Comparison of ENCODE assay signal across 12 cellular contexts in genomic region chr18:48139427-48140347, GRCh38.
DNase-seq lines count a peak whose midpoint lies in the region; ATAC-seq and TF ChIP-seq lines count a peak whose summit lies in the region.
"Had no signal": no experiment of that assay in that cellular context is flagged by ENCODE, and none has a peak within 500 bp of the region (broad histone marks: within the 10 kb centered on the region; RNA-seq: fewer than 3 reads in every experiment).

No MANE protein-coding gene starts in this region.

- TF ChIP-seq CTCF in adrenal gland (IDR thresholded peaks at IDR 0.05), result no peak
- no peak for TF ChIP-seq CTCF in neural progenitor cell (IDR thresholded peaks at IDR 0.05)

- H3K9me3 Mint-ChIP-seq in neural progenitor cell, result no peaks in the 10 kb centered on the region
- H3K9me3 Mint-ChIP-seq: brain had no signal

- no peaks in the 10 kb centered on the region for H3K27me3 ChIP-seq in adrenal gland
- H3K27me3 ChIP-seq in mucosa of rectum (ENCODE audit: control insufficient read depth in 2 of 2, insufficient read depth in 2 of 2, low read length in 2 of 2), result peaks cover 0 to 8% of the 10 kb centered on the region in 2 donors
- H3K27me3 ChIP-seq in aorta (ENCODE audit: control insufficient read depth in 1 of 2, insufficient read depth in 2 of 2, low read length in 1 of 2), result no peaks in the 10 kb centered on the region
- H3K27me3 ChIP-seq in neural progenitor cell, result peaks cover 57% of the 10 kb centered on the region

- TF ChIP-seq POLR2A in adrenal gland (IDR thresholded peaks at IDR 0.05), result no peak

- intact Hi-C loops in adrenal gland (cut with DNase I) (loop anchor here in 1 of 2 donors (10.0 kb wide), 1 partner anchor 305 kb away; no protein-coding TSS in a partner anchor), aorta (cut with DNase I) (loop anchor here in 1 of 2 donors (10.0 kb wide), 1 partner anchor 305 kb away; no protein-coding TSS in a partner anchor)

- H3F3A ChIP-seq in neural progenitor cell (ENCODE audit: low read depth), result peaks cover 8% of the 10 kb centered on the region

- H3K79me2 ChIP-seq in neural progenitor cell (ENCODE audit: low read depth), result no peaks in the 10 kb centered on the region

- H2AFZ ChIP-seq in neural progenitor cell (replicated peaks), result no peak overlapping the region

- H3K27me3 Mint-ChIP-seq in neural progenitor cell (ENCODE audit: insufficient read depth, low read depth), result peaks cover 48% of the 10 kb centered on the region

- H3K4me3 Mint-ChIP-seq in neural progenitor cell, result no peak overlapping the region
- H3K4me3 Mint-ChIP-seq: activated CD8-positive, alpha-beta memory T cell treated with anti-CD3 and anti-CD28 coated beads, Interleukin-2, amount 10 ng/mL, durations not matched to agents 7 days and 5 days had no signal

- H3K9me3 ChIP-seq in adrenal gland (replicated peaks in 1 of 3), result no peaks in the 10 kb centered on the region
- no peaks in the 10 kb centered on the region for H3K9me3 ChIP-seq in mucosa of rectum (ENCODE audit: control insufficient read depth in 2 of 2, low read length in 2 of 2)
- no peaks in the 10 kb centered on the region for H3K9me3 ChIP-seq in aorta (ENCODE audit: control insufficient read depth, low read length)
- H3K9me3 ChIP-seq in neural progenitor cell (ENCODE audit: low read depth), result no peaks in the 10 kb centered on the region
- H3K9me3 ChIP-seq: A549 had no signal

- no peaks in the 10 kb centered on the region for H3K36me3 Mint-ChIP-seq in neural progenitor cell
- H3K36me3 Mint-ChIP-seq: activated CD8-positive, alpha-beta memory T cell treated with anti-CD3 and anti-CD28 coated beads, Interleukin-2, amount 10 ng/mL, durations not matched to agents 7 days and 5 days; brain had no signal

- H3K4me1 ChIP-seq in adrenal gland (replicated peaks in 1 of 2), result peaks cover 10 to 23% of the 10 kb centered on the region in 2 donors
- peaks cover 53 to 60% of the 10 kb centered on the region in 2 donors for H3K4me1 ChIP-seq in mucosa of rectum (ENCODE audit: control insufficient read depth in 2 of 2, insufficient read depth in 2 of 2, low read length in 2 of 2)
- no peaks in the 10 kb centered on the region for H3K4me1 ChIP-seq in aorta (ENCODE audit: control insufficient read depth in 1 of 2, insufficient read depth in 2 of 2, low read length in 2 of 2)
- H3K4me1 ChIP-seq in neural progenitor cell, result peaks cover 26% of the 10 kb centered on the region
- H3K4me1 ChIP-seq: foreskin keratinocyte had no signal

- DNase-seq in NCI-H2227 (lab: John Stamatoyannopoulos, UW; ENCODE audit: unreplicated experiment) (peak; percentile 41), NCI-H2227 treated with DMSO at 0.1 percent for 48 hours (lab: John Stamatoyannopoulos, UW) (no peak), adrenal gland (peak; percentile 53 to 83 (median 74)), aorta (no peak), neural progenitor cell (ENCODE audit: low spot score) (no peak)
- DNase-seq: activated CD8-positive, alpha-beta memory T cell treated with anti-CD3 and anti-CD28 coated beads, Interleukin-2, amount 10 ng/mL, durations not matched to agents 7 days and 5 days; foreskin keratinocyte had no signal

- peak overlapping the region in 1 of 5 donors; percentile 8 for H3K27ac ChIP-seq in adrenal gland
- H3K27ac ChIP-seq in mucosa of rectum (ENCODE audit: low read depth in 2 of 2, low read length in 2 of 2), result peak overlapping the region; percentile 88 to 95
- H3K27ac ChIP-seq in aorta (ENCODE audit: low read depth in 1 of 2, low read length in 2 of 2), result no peak overlapping the region
- no peak overlapping the region for H3K27ac ChIP-seq in neural progenitor cell
- H3K27ac ChIP-seq: foreskin keratinocyte had no signal

- no peak overlapping the region for H3K4me2 ChIP-seq in neural progenitor cell
- H3K4me2 ChIP-seq: A549 had no signal

- H3K36me3 ChIP-seq in adrenal gland (replicated peaks in 1 of 2), result no peaks in the 10 kb centered on the region
- no peaks in the 10 kb centered on the region for H3K36me3 ChIP-seq in mucosa of rectum (ENCODE audit: control insufficient read depth in 2 of 2, insufficient read depth in 2 of 2, low read length in 2 of 2)
- H3K36me3 ChIP-seq in aorta (ENCODE audit: control insufficient read depth in 1 of 2, insufficient read depth in 2 of 2, low read length in 1 of 2), result no peaks in the 10 kb centered on the region
- no peaks in the 10 kb centered on the region for H3K36me3 ChIP-seq in neural progenitor cell

- H4K20me1 ChIP-seq in neural progenitor cell (ENCODE audit: low read depth), result peaks cover 24% of the 10 kb centered on the region

- H3K9ac ChIP-seq in mucosa of rectum (ENCODE audit: low read depth in 1 of 2, low read length in 2 of 2) (peak overlapping the region; percentile 52 to 88), neural progenitor cell (no peak overlapping the region)

- peak; percentile 11 for ATAC-seq in aorta (ENCODE audit: low FRiP score)
- ATAC-seq in HG03469 (IDR thresholded peaks at IDR 0.05; ENCODE audit: unreplicated experiment), result no peak
- no peak for ATAC-seq in HG03025 (IDR thresholded peaks at IDR 0.05; ENCODE audit: low FRiP score, unreplicated experiment)
- ATAC-seq: A549; activated CD8-positive, alpha-beta memory T cell treated with anti-CD3 and anti-CD28 coated beads, Interleukin-2, amount 10 ng/mL, durations not matched to agents 7 days and 5 days; foreskin keratinocyte had no signal

- no peak overlapping the region for H3K27ac Mint-ChIP-seq in neural progenitor cell
- H3K27ac Mint-ChIP-seq: activated CD8-positive, alpha-beta memory T cell treated with anti-CD3 and anti-CD28 coated beads, Interleukin-2, amount 10 ng/mL, durations not matched to agents 7 days and 5 days had no signal

- peaks cover 26% of the 10 kb centered on the region for H3K4me1 Mint-ChIP-seq in neural progenitor cell

- 52 to 72% (median 65%) methylated on average over 11 to 14 of the region's 14 CpGs for WGBS in adrenal gland, 4 donors
- WGBS in aorta, 2 donors, result 21 to 27% methylated on average over 12 to 14 of the region's 14 CpGs

- H3K4me3 ChIP-seq in adrenal gland, result no peak overlapping the region
- peak overlapping the region in 1 of 2 donors; percentile 31 for H3K4me3 ChIP-seq in mucosa of rectum (ENCODE audit: low read length in 2 of 2)
- no peak overlapping the region for H3K4me3 ChIP-seq in aorta (ENCODE audit: low read length in 2 of 2)
- H3K4me3 ChIP-seq in neural progenitor cell, result no peak overlapping the region
- H3K4me3 ChIP-seq: A549 had no signal

Comparison
In these comparisons a context has a peak if more than half of its experiments do, and no peak if none do; other contexts are left out.
1. DNase-seq: peak in NCI-H2227 (single experiment) and adrenal gland (7 of 7); none in NCI-H2227 treated with DMSO at 0.1 percent for 48 hours (single experiment), aorta (0 of 2) and neural progenitor cell (single experiment).
2. H3K27ac ChIP-seq: peak in mucosa of rectum (2 of 2); none in aorta (0 of 2) and neural progenitor cell (single experiment).